ENCODE assay signal across 14 cellular contexts in genomic region chr11:67248653-67249052, GRCh38. TPM values are rescaled to one million over a fixed set of nuclear protein-coding genes. Genes with fewer than 3 reads are reported as not detected.
DNase-seq lines count a peak whose midpoint lies in the region; ATAC-seq and TF ChIP-seq lines count a peak whose summit lies in the region.
"Had no signal": no experiment of that assay in that cellular context is flagged by ENCODE, and none has a peak within 500 bp of the region (broad histone marks: within the 10 kb centered on the region; RNA-seq: fewer than 3 reads in every experiment).

No MANE protein-coding gene starts in this region.

- DNase-seq in LNCaP clone FGC (ENCODE audit: low read depth) (peak; percentile 90), esophagus muscularis mucosa (ENCODE audit: extremely low spot score) (no peak), mesothelial cell of epicardium (ENCODE audit: low spot score in 2 of 2, unreplicated experiment in 2 of 2) (no peak), posterior vena cava (ENCODE audit: low spot score) (no peak)
- DNase-seq: DMS153; endodermal cell; NCI-H446; stimulated activated CD4-positive, alpha-beta T cell treated with anti-CD3 and anti-CD28 coated beads, Interleukin-1b, Interleukin-23, amount 100 ng/mL, for 48 hours; T-helper 2 cell had no signal

- TF ChIP-seq EP300 in esophagus muscularis mucosa (IDR thresholded peaks at IDR 0.05): no peak

- no peak overlapping the region for H3K4me3 Mint-ChIP-seq in mesothelial cell of epicardium
- H3K4me3 Mint-ChIP-seq: activated T-helper 1 cell treated with anti-CD3 and anti-CD28 coated beads, Interleukin-12 subunit alpha, Interleukin-12 subunit beta, Interleukin-2, Interleukin-4 antibody, amounts not matched to agents 30 ng/mL and 10 ng/mL and 1 ng/mL, durations not matched to agents 14 hours and 24 hours and 36 hours; endodermal cell had no signal

- peaks cover 60% of the 10 kb centered on the region for H3K36me3 Mint-ChIP-seq in mesothelial cell of epicardium

- peaks cover 33% of the 10 kb centered on the region for H3K4me1 Mint-ChIP-seq in mesothelial cell of epicardium
- H3K4me1 Mint-ChIP-seq: endodermal cell had no signal

- H3K27me3 Mint-ChIP-seq in mesothelial cell of epicardium (ENCODE audit: low read depth): no peaks in the 10 kb centered on the region

- peaks cover 7 to 39% (median 28%) of the 10 kb centered on the region in 4 donors for H3K4me1 ChIP-seq in esophagus muscularis mucosa

- no peaks in the 10 kb centered on the region for H3K9me3 ChIP-seq in esophagus muscularis mucosa

- peaks cover 85 to 100% (median 95%) of the 10 kb centered on the region in 4 donors for H3K36me3 ChIP-seq in esophagus muscularis mucosa

- ATAC-seq in GM21528 (IDR thresholded peaks at IDR 0.05; ENCODE audit: low FRiP score, unreplicated experiment): no peak
- ATAC-seq in HG03045 (IDR thresholded peaks at IDR 0.05; ENCODE audit: unreplicated experiment): no peak
- no peak for ATAC-seq in GM19455 (IDR thresholded peaks at IDR 0.05; ENCODE audit: unreplicated experiment)

- H3K4me3 ChIP-seq in LNCaP clone FGC (ENCODE audit: low read depth, low read length) (no peak overlapping the region), esophagus muscularis mucosa (no peak overlapping the region)

- H3K9me3 Mint-ChIP-seq in mesothelial cell of epicardium: no peaks in the 10 kb centered on the region
- H3K9me3 Mint-ChIP-seq: activated T-helper 1 cell treated with anti-CD3 and anti-CD28 coated beads, Interleukin-12 subunit alpha, Interleukin-12 subunit beta, Interleukin-2, Interleukin-4 antibody, amounts not matched to agents 30 ng/mL and 10 ng/mL and 1 ng/mL, durations not matched to agents 14 hours and 24 hours and 36 hours; endodermal cell had no signal

- peak overlapping the region; percentile 32 for H3K27ac ChIP-seq in C4-2B
- H3K27ac ChIP-seq in esophagus muscularis mucosa (replicated peaks in 1 of 4): peak overlapping the region in 3 of 4 donors; percentile 17 to 29 (median 21)

- H3K27ac Mint-ChIP-seq in mesothelial cell of epicardium: peak overlapping the region; percentile 97
- H3K27ac Mint-ChIP-seq: endodermal cell had no signal

- no peak for TF ChIP-seq CTCF in C4-2B (conservative IDR thresholded peaks at IDR 0.05)
- TF ChIP-seq CTCF in LNCaP clone FGC (IDR thresholded peaks at IDR 0.05; ENCODE audit: control insufficient read depth, extremely low read depth, insufficient read depth): no peak
- TF ChIP-seq CTCF in esophagus muscularis mucosa (IDR thresholded peaks at IDR 0.05): no peak
- no peak for TF ChIP-seq CTCF in mesothelial cell of epicardium (IDR thresholded peaks at IDR 0.05; ENCODE audit: unreplicated experiment)

- intact Hi-C loops in esophagus muscularis mucosa (cut with DNase I) (no loop called here), posterior vena cava (cut with DNase I) (no loop called here)

- H3K27me3 ChIP-seq in esophagus muscularis mucosa: no peaks in the 10 kb centered on the region

- TF ChIP-seq POLR2A in esophagus muscularis mucosa (IDR thresholded peaks at IDR 0.05; ENCODE audit: low read depth): no peak

RNA-seq across cellular contexts. Expression of gene GRK2, which starts 17.6 kb away (rescaled TPM):
- 10 to 100 TPM; 46.9 to 68.8 (median 59.5) TPM for total RNA-seq in esophagus muscularis mucosa
- 46.4 to 48.4 TPM (median 46.5 TPM) in 3 replicates for total RNA-seq in mesothelial cell of epicardium
- 10 to 100 TPM; 50.4 to 58.2 TPM for total RNA-seq in posterior vena cava

RNA-seq across cellular contexts. Expression of gene ANKRD13D, which starts 40.5 kb away (rescaled TPM):
- total RNA-seq in esophagus muscularis mucosa: 10 to 100 TPM; 27.7 to 53.0 (median 39.5) TPM
- total RNA-seq in mesothelial cell of epicardium: 71.3 to 78.5 TPM (median 76.5 TPM) in 3 replicates
- 10 to 100 TPM; 40.7 to 42.8 TPM for total RNA-seq in posterior vena cava

RNA-seq across cellular contexts. Expression of gene SSH3, which starts 54.7 kb away (rescaled TPM):
- total RNA-seq in esophagus muscularis mucosa (10 to 100 TPM; 28.2 to 51.5 (median 44.0) TPM), mesothelial cell of epicardium (50.4 to 59.0 TPM (median 55.4 TPM) in 3 replicates), posterior vena cava (10 to 100 TPM; 23.5 to 26.2 TPM)
